In the genomic region with DNA sequence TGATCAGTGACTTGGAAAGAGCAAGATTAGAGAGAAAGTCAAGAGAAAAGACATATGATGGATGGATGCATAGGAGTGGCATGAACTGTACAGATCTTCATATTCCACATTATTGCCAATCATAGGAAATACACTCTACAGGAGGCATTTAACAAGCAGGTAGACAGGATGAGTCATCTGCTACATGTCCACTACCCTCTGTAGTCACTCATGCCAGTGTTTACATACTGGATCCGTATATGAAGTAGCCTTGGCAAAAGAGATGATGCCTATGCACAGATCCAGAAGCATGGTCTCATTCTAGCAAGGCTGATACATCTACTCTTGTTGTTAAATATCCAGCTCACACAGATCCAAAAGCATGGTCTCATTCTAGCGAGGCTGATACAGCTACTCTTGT, we compare ENCODE assay signal across 8 cellular contexts.
"Had no signal": no experiment of that assay in that cellular context is flagged by ENCODE, and none has a peak within 500 bp of the region (broad histone marks: within the 10 kb centered on the region; RNA-seq: fewer than 3 reads in every experiment).

No MANE protein-coding gene starts in this region.

- FAIRE-seq: H1, H54, HTR-8/SVneo, K562 had no signal

- H3K4me2 ChIP-seq: GM23338 had no signal

- ATAC-seq: GM23338, K562 had no signal

- DNase-seq: H9, HCEC 1CT, IMR-90 had no signal

- H2AFZ ChIP-seq: GM23338 had no signal

- H3K4me3 ChIP-seq: GM23338, K562 had no signal
